In genomic region chr6:165580139-165580538, GRCh38 we compare ENCODE assay signal across 22 cellular contexts.
DNase-seq lines count a peak whose midpoint lies in the region; ATAC-seq and TF ChIP-seq lines count a peak whose summit lies in the region.
"Had no signal": no experiment of that assay in that cellular context is flagged by ENCODE, and none has a peak within 500 bp of the region (broad histone marks: within the 10 kb centered on the region; RNA-seq: fewer than 3 reads in every experiment).

No MANE protein-coding gene starts in this region.

- no peaks in the 10 kb centered on the region for H3K36me3 Mint-ChIP-seq in stimulated activated naive B cell treated with anti-CD40 and anti-IgM and Interleukin-4, amounts not matched to agents 10 μg/mL and 1 μg/mL and 100 μg/mL, for 72 hours
- H3K36me3 Mint-ChIP-seq: CD4-positive, alpha-beta memory T cell had no signal

- H3K4me1 ChIP-seq in RWPE2 (ENCODE audit: insufficient read depth, poor library complexity, severe bottlenecking): peaks cover 4% of the 10 kb centered on the region
- H3K4me1 ChIP-seq: BLaER1 treated with 17β-estradiol and CSF1 and Interleukin-3, amounts not matched to agents 10 nM and 100 nM; SJCRH30 had no signal

- H3K27ac ChIP-seq in RWPE2 (ENCODE audit: poor library complexity, severe bottlenecking): no peak overlapping the region
- H3K27ac ChIP-seq: BLaER1 treated with 17β-estradiol and CSF1 and Interleukin-3, amounts not matched to agents 10 nM and 100 nM; SJCRH30 had no signal

- H3K4me1 Mint-ChIP-seq in stimulated activated naive B cell treated with anti-CD40 and anti-IgM and Interleukin-4, amounts not matched to agents 10 μg/mL and 1 μg/mL and 100 μg/mL, for 72 hours: no peaks in the 10 kb centered on the region
- H3K4me1 Mint-ChIP-seq: CD4-positive, alpha-beta memory T cell had no signal

- DNase-seq in RWPE2 (ENCODE audit: low spot score): no peak
- peak; percentile 47 for DNase-seq in epithelial cell of esophagus (ENCODE audit: low read depth)
- peak; percentile 21 for DNase-seq in iris pigment epithelial cell (ENCODE audit: low read depth)
- no peak for DNase-seq in stimulated activated naive B cell treated with anti-CD40 and anti-IgM and Interleukin-4, amounts not matched to agents 10 μg/mL and 1 μg/mL and 100 μg/mL, for 72 hours
- DNase-seq in iPS-NIHi7 (ENCODE audit: extremely low spot score): no peak
- DNase-seq in left lobe of liver (ENCODE audit: low spot score): no peak
- DNase-seq: ACHN; Caco-2; CD4-positive, alpha-beta memory T cell; DMS 273 treated with DMSO at 0.1 percent for 48 hours; DMS79 treated with DMSO at 0.1 percent for 48 hours; NCI-H1092; NCI-H1436; NCI-H2029; NCI-H345; NCI-H524; NCI-H82; SJCRH30 had no signal

- H3K4me3 ChIP-seq in RWPE2 (ENCODE audit: severe bottlenecking): no peak overlapping the region
- H3K4me3 ChIP-seq in epithelial cell of esophagus (ENCODE audit: low read length): no peak overlapping the region
- H3K4me3 ChIP-seq: BLaER1 treated with 17β-estradiol and CSF1 and Interleukin-3, amounts not matched to agents 10 nM and 100 nM; K562; SJCRH30 had no signal

- TF ChIP-seq CTCF in RWPE2 (IDR thresholded peaks at IDR 0.05; ENCODE audit: poor library complexity, severe bottlenecking) (no peak), epithelial cell of esophagus (IDR thresholded peaks at IDR 0.05; ENCODE audit: insufficient read depth, low read depth, low read length, missing control alignments) (no peak)

- H3K4me3 Mint-ChIP-seq in stimulated activated naive B cell treated with anti-CD40 and anti-IgM and Interleukin-4, amounts not matched to agents 10 μg/mL and 1 μg/mL and 100 μg/mL, for 72 hours: no peak overlapping the region
- H3K4me3 Mint-ChIP-seq: CD4-positive, alpha-beta memory T cell had no signal

- no peak overlapping the region for H3K27ac Mint-ChIP-seq in stimulated activated naive B cell treated with anti-CD40 and anti-IgM and Interleukin-4, amounts not matched to agents 10 μg/mL and 1 μg/mL and 100 μg/mL, for 72 hours
- H3K27ac Mint-ChIP-seq: CD4-positive, alpha-beta memory T cell had no signal

- no peaks in the 10 kb centered on the region for H3K36me3 ChIP-seq in RWPE2 (ENCODE audit: low read depth)
- H3K36me3 ChIP-seq: BLaER1 treated with 17β-estradiol and CSF1 and Interleukin-3, amounts not matched to agents 10 nM and 100 nM; SJCRH30 had no signal

- no peaks in the 10 kb centered on the region for H3K27me3 Mint-ChIP-seq in stimulated activated naive B cell treated with anti-CD40 and anti-IgM and Interleukin-4, amounts not matched to agents 10 μg/mL and 1 μg/mL and 100 μg/mL, for 72 hours
- H3K27me3 Mint-ChIP-seq: CD4-positive, alpha-beta memory T cell had no signal

- peak; percentile 52; the same call in 2 of the 3 replicates for ATAC-seq in RWPE2 (ENCODE audit: low read depth)
- ATAC-seq in HG03460 (IDR thresholded peaks at IDR 0.05; ENCODE audit: unreplicated experiment): no peak
- ATAC-seq in stimulated activated naive B cell treated with anti-CD40 and anti-IgM and Interleukin-4, amounts not matched to agents 10 μg/mL and 1 μg/mL and 100 μg/mL, for 72 hours (replicated peaks): no peak
- ATAC-seq in left lobe of liver: no peak
- ATAC-seq: K562, Panc1 had no signal

- no peaks in the 10 kb centered on the region for H3K9me3 ChIP-seq in RWPE2 (ENCODE audit: severe bottlenecking)
- H3K9me3 ChIP-seq: Caco-2, SJCRH30 had no signal

- peaks cover under 1 to 4% of the 10 kb centered on the region in 2 donors for H3K9me3 Mint-ChIP-seq in stimulated activated naive B cell treated with anti-CD40 and anti-IgM and Interleukin-4, amounts not matched to agents 10 μg/mL and 1 μg/mL and 100 μg/mL, for 72 hours

- H3K27me3 ChIP-seq in RWPE2 (ENCODE audit: insufficient read depth, poor library complexity, severe bottlenecking): no peaks in the 10 kb centered on the region
- H3K27me3 ChIP-seq: BLaER1 treated with 17β-estradiol and CSF1 and Interleukin-3, amounts not matched to agents 10 nM and 100 nM; SJCRH30 had no signal

Comparison
In these comparisons a context has a peak if more than half of its experiments do, and no peak if none do; other contexts are left out.
1. DNase-seq: peak in epithelial cell of esophagus (single experiment) and iris pigment epithelial cell (single experiment); none in RWPE2 (single experiment), stimulated activated naive B cell treated with anti-CD40 and anti-IgM and Interleukin-4, amounts not matched to agents 10 μg/mL and 1 μg/mL and 100 μg/mL, for 72 hours (single experiment), iPS-NIHi7 (single experiment) and left lobe of liver (single experiment).